In genomic region chr5:141825836-141826560, GRCh38 we compare ENCODE assay signal across 9 cellular contexts. TPM values are rescaled to one million over a fixed set of nuclear protein-coding genes. Genes with fewer than 3 reads are reported as not detected.
DNase-seq lines count a peak whose midpoint lies in the region; ATAC-seq, FAIRE-seq and TF ChIP-seq lines count a peak whose summit lies in the region.
"Had no signal": no experiment of that assay in that cellular context is flagged by ENCODE, and none has a peak within 500 bp of the region (broad histone marks: within the 10 kb centered on the region; RNA-seq: fewer than 3 reads in every experiment).

No MANE protein-coding gene starts in this region.

- no peaks in the 10 kb centered on the region for H3K36me3 ChIP-seq in SK-N-MC (ENCODE audit: insufficient read depth, low read length)
- H3K36me3 ChIP-seq in testis (ENCODE audit: low read depth, missing control alignments) = no peaks in the 10 kb centered on the region

- no peak for ATAC-seq in GM21447 (IDR thresholded peaks at IDR 0.05; ENCODE audit: unreplicated experiment)

- intact Hi-C loops in testis (cut with DNase I; ENCODE audit: low total_unique reads) = no loop called here

- no peaks in the 10 kb centered on the region for H3K27me3 ChIP-seq in testis

- H3K4me1 ChIP-seq in testis = no peaks in the 10 kb centered on the region

- H3K27ac ChIP-seq in SK-N-MC (no peak overlapping the region), testis (no peak overlapping the region)

- 60 to 61% methylated on average over 10 of the region's 10 CpGs for WGBS in testis, 2 donors

- no peaks in the 10 kb centered on the region for H3K9me3 ChIP-seq in SK-N-MC (ENCODE audit: low read depth, low read length)
- no peaks in the 10 kb centered on the region for H3K9me3 ChIP-seq in testis

- peak; percentile 29 for TF ChIP-seq CTCF in AG09309 (IDR thresholded peaks at IDR 0.05; ENCODE audit: control insufficient read depth, insufficient read depth, low read depth, low read length, missing control alignments)
- TF ChIP-seq CTCF in testis (IDR thresholded peaks at IDR 0.05) = peak in 1 of 3 experiments; percentile 26

- TF ChIP-seq POLR2A in GM12892 (IDR thresholded peaks at IDR 0.05; ENCODE audit: low read depth, low read length) = no peak
- no peak for TF ChIP-seq POLR2A in testis (IDR thresholded peaks at IDR 0.05)

- peak; percentile 17 for FAIRE-seq in GM12892 (lab: Jason Lieb, UNC)

- H3K9ac ChIP-seq in SK-N-MC (ENCODE audit: insufficient read length) = no peak overlapping the region

- no peak overlapping the region for H3K4me3 ChIP-seq in AG09309 (ENCODE audit: control insufficient read depth, low read depth, low read length)
- peak overlapping the region; percentile 40; the same call in 1 of the 2 replicates for H3K4me3 ChIP-seq in SK-N-MC
- no peak overlapping the region for H3K4me3 ChIP-seq in testis

- DNase-seq in AG09309 (ENCODE audit: low read depth) (no peak), GM12892 (ENCODE audit: insufficient read length) (peak; percentile 45), SK-N-MC (ENCODE audit: low read depth, low spot score) (no peak), kidney glomerular epithelial cell (lab: John Stamatoyannopoulos, UW) (peak; percentile 4), testis (no peak), globus pallidus (ENCODE audit: low spot score) (no peak)
- no peak for DNase-seq in activated effector memory CD4-positive, alpha-beta T cell treated with anti-CD3 and anti-CD28 coated beads, Interleukin-2, amount 50 U/mL, for 16 hours
- DNase-seq: NCI-H187 treated with DMSO at 0.1 percent for 48 hours had no signal

RNA-seq across cellular contexts. Expression of gene PCDH1, which starts 52.2 kb away (rescaled TPM):
- polyA plus RNA-seq in GM12892 (2012; ENCODE audit: missing spikeins) = not detected
- 10 to 100 TPM in 1 of 2 donors, 1 to 10 TPM in 1; 9.6 to 10.6 TPM for total RNA-seq in testis
- 5.6 TPM for polyA plus RNA-seq in testis (ENCODE audit: insufficient read depth, low read depth, low replicate concordance)

Comparison
In these comparisons a context has a peak if more than half of its experiments do, and no peak if none do; other contexts are left out.
1. DNase-seq: peak in GM12892 (single experiment) and kidney glomerular epithelial cell (single experiment); none in AG09309 (single experiment), SK-N-MC (single experiment), testis (single experiment), activated effector memory CD4-positive, alpha-beta T cell treated with anti-CD3 and anti-CD28 coated beads, Interleukin-2, amount 50 U/mL, for 16 hours (single experiment) and globus pallidus (single experiment).